ENCODE assay signal across 28 cellular contexts in genomic region chr12:67437011-67437410, GRCh38.
"Had no signal": no experiment of that assay in that cellular context is flagged by ENCODE, and none has a peak within 500 bp of the region (broad histone marks: within the 10 kb centered on the region; RNA-seq: fewer than 3 reads in every experiment).

No MANE protein-coding gene starts in this region.

- H3K9me3 ChIP-seq: body of pancreas, MG63, Peyer's patch had no signal

- H3K36me3 Mint-ChIP-seq: activated CD8-positive, alpha-beta memory T cell treated with anti-CD3 and anti-CD28 coated beads, Interleukin-2, amount 10 ng/mL, durations not matched to agents 7 days and 5 days; WTC11 had no signal

- H3K36me3 ChIP-seq: MG63, Peyer's patch had no signal

- H3K27me3 ChIP-seq: body of pancreas, MG63, Peyer's patch had no signal

- H3K4me3 Mint-ChIP-seq: activated CD8-positive, alpha-beta memory T cell treated with anti-CD3 and anti-CD28 coated beads, Interleukin-2, amount 10 ng/mL, durations not matched to agents 7 days and 5 days; activated naive CD4-positive, alpha-beta T cell treated with anti-CD3 and anti-CD28 coated beads, Interleukin-2, amount 50 U/mL, for 24 hours; activated T-cell treated with anti-CD3 and anti-CD28 coated beads, Interleukin-2, amount 50 U/mL, for 24 hours; activated T-helper 1 cell treated with anti-CD3 and anti-CD28 coated beads, Interleukin-12 subunit alpha, Interleukin-12 subunit beta, Interleukin-2, Interleukin-4 antibody, amounts not matched to agents 30 ng/mL and 10 ng/mL and 1 ng/mL, durations not matched to agents 14 hours and 24 hours and 36 hours; T-helper 17 cell; WTC11 had no signal

- ATAC-seq: activated CD8-positive, alpha-beta memory T cell treated with anti-CD3 and anti-CD28 coated beads, Interleukin-2, amount 10 ng/mL, durations not matched to agents 7 days and 5 days; body of pancreas; T-helper 17 cell; WTC11 had no signal

- H3K27ac ChIP-seq: body of pancreas, RWPE1 had no signal

- H3K9me3 Mint-ChIP-seq: activated T-helper 1 cell treated with anti-CD3 and anti-CD28 coated beads, Interleukin-12 subunit alpha, Interleukin-12 subunit beta, Interleukin-2, Interleukin-4 antibody, amounts not matched to agents 30 ng/mL and 10 ng/mL and 1 ng/mL, durations not matched to agents 14 hours and 24 hours and 36 hours had no signal

- H3K4me3 ChIP-seq: body of pancreas, MG63, Peyer's patch had no signal

- H3K27ac Mint-ChIP-seq: activated CD8-positive, alpha-beta memory T cell treated with anti-CD3 and anti-CD28 coated beads, Interleukin-2, amount 10 ng/mL, durations not matched to agents 7 days and 5 days; activated naive CD4-positive, alpha-beta T cell treated with anti-CD3 and anti-CD28 coated beads, Interleukin-2, amount 50 U/mL, for 24 hours; activated T-cell treated with anti-CD3 and anti-CD28 coated beads, Interleukin-2, amount 50 U/mL, for 24 hours; activated T-helper 1 cell treated with anti-CD3 and anti-CD28 coated beads, Interleukin-12 subunit alpha, Interleukin-12 subunit beta, Interleukin-2, Interleukin-4 antibody, amounts not matched to agents 30 ng/mL and 10 ng/mL and 1 ng/mL, durations not matched to agents 14 hours and 24 hours and 36 hours; T-helper 17 cell; WTC11 had no signal

- DNase-seq: activated CD4-positive, alpha-beta T cell treated with anti-CD3 and anti-CD28 coated beads for 48 hours; activated CD4-positive, alpha-beta T cell treated with anti-CD3 and anti-CD28 coated beads, Interleukin-2, amount 50 U/mL, for 48 hours; activated CD4-positive, CD25-positive, alpha-beta regulatory T cell treated with anti-CD3 and anti-CD28 coated beads, Interleukin-2, amount 50 U/mL, for 72 hours; activated CD8-positive, alpha-beta memory T cell treated with anti-CD3 and anti-CD28 coated beads, Interleukin-2, amount 10 ng/mL, durations not matched to agents 7 days and 5 days; activated effector memory CD4-positive, alpha-beta T cell treated with Interleukin-2 at 50 U/mL for 16 hours; activated naive CD4-positive, alpha-beta T cell; activated T-cell treated with anti-CD3 and anti-CD28 coated beads, Interleukin-2, amount 50 U/mL, for 24 hours; aorta; body of pancreas; central memory CD4-positive, alpha-beta T cell; Kasumi-1; MG63; MV-4-11; NCI-H1092 treated with DMSO at 0.1 percent for 48 hours; NCI-H1436; NCI-H1694 treated with DMSO at 0.1 percent for 48 hours; NCI-H2029 treated with DMSO at 0.1 percent for 48 hours; NCI-H345; NCI-H510A; NCI-H82; Peyer's patch; Right ventricle myocardium superior; T-helper 17 cell; T-helper 9 cell had no signal

- H3K27me3 Mint-ChIP-seq: activated CD8-positive, alpha-beta memory T cell treated with anti-CD3 and anti-CD28 coated beads, Interleukin-2, amount 10 ng/mL, durations not matched to agents 7 days and 5 days; activated naive CD4-positive, alpha-beta T cell treated with anti-CD3 and anti-CD28 coated beads, Interleukin-2, amount 50 U/mL, for 24 hours; activated T-cell treated with anti-CD3 and anti-CD28 coated beads, Interleukin-2, amount 50 U/mL, for 24 hours; T-helper 17 cell had no signal
